ENCODE assay signal across 8 cellular contexts in genomic region chr6:35240838-35241801, GRCh38. TPM values are rescaled to one million over a fixed set of nuclear protein-coding genes. Genes with fewer than 3 reads are reported as not detected.
DNase-seq lines count a peak whose midpoint lies in the region; ATAC-seq and TF ChIP-seq lines count a peak whose summit lies in the region.

No MANE protein-coding gene starts in this region.

- no peaks in the 10 kb centered on the region for H3K27me3 ChIP-seq in heart left ventricle
- no peaks in the 10 kb centered on the region for H3K27me3 ChIP-seq in psoas muscle (ENCODE audit: insufficient read depth in 3 of 3, low read length in 2 of 3)

- 41 to 49% (median 43%) methylated on average over 11 to 12 of the region's 12 CpGs for WGBS in heart left ventricle, 4 donors
- WGBS in psoas muscle, 3 donors, result 45 to 53% (median 47%) methylated on average over 12 of the region's 12 CpGs

- peaks cover 6% of the 10 kb centered on the region for H3K36me3 Mint-ChIP-seq in activated naive CD8-positive, alpha-beta T cell

- H3K27me3 Mint-ChIP-seq in activated naive CD8-positive, alpha-beta T cell, result no peaks in the 10 kb centered on the region

- ATAC-seq in heart left ventricle (peak; percentile 11 to 41 (median 23)), psoas muscle (peak; percentile 80 to 87 (median 84)), GM21367 (IDR thresholded peaks at IDR 0.05; ENCODE audit: unreplicated experiment) (no peak)

- DNase-seq in LNCaP clone FGC (ENCODE audit: low read depth) (peak; percentile 41), SKM-1 treated with dmso at 0.1 percent for 144 hours (lab: John Stamatoyannopoulos, UW; ENCODE audit: unreplicated experiment) (peak; percentile 41), heart left ventricle (peak; percentile 63 to 84 (median 67)), psoas muscle (peak; percentile 65 to 79), NCI-H524 treated with DMSO at 0.1 percent for 48 hours (lab: John Stamatoyannopoulos, UW) (no peak)

- H3K27ac Mint-ChIP-seq in activated naive CD8-positive, alpha-beta T cell, result peak overlapping the region; percentile 70

- H3K36me3 ChIP-seq in heart left ventricle (peaks cover 0 to 33% (median 26%) of the 10 kb centered on the region in 9 donors), psoas muscle (ENCODE audit: insufficient read depth in 1 of 2, low read depth in 1 of 2) (peaks cover 0 to 8% of the 10 kb centered on the region in 2 donors)

- peaks cover 2% of the 10 kb centered on the region for H3K4me1 Mint-ChIP-seq in activated naive CD8-positive, alpha-beta T cell (ENCODE audit: low read depth)

- intact Hi-C loops in heart left ventricle (cut with DNase I), result loop anchor here (1.0 to 10.0 kb wide), 8 partner anchors 34 to 346 kb away; no protein-coding TSS in a partner anchor
- intact Hi-C loops in psoas muscle (cut with DNase I), result loop anchor here in 1 of 2 donors (5.0 kb wide), 2 partner anchors 94 to 259 kb away; no protein-coding TSS in a partner anchor

- no peak overlapping the region for H3K4me3 Mint-ChIP-seq in activated naive CD8-positive, alpha-beta T cell

- no peak for TF ChIP-seq POLR2A in heart left ventricle (IDR thresholded peaks at IDR 0.05)

- H3K9me3 Mint-ChIP-seq in activated naive CD8-positive, alpha-beta T cell (ENCODE audit: low read depth), result no peaks in the 10 kb centered on the region

- H3K9me3 ChIP-seq in heart left ventricle (no peaks in the 10 kb centered on the region), psoas muscle (no peaks in the 10 kb centered on the region)

- H3K27ac ChIP-seq in heart left ventricle (peak overlapping the region in 1 of 12 donors; percentile 19), psoas muscle (no peak overlapping the region)

- H3K4me3 ChIP-seq in LNCaP clone FGC (ENCODE audit: low read depth, low read length) (no peak overlapping the region), heart left ventricle (no peak overlapping the region), psoas muscle (no peak overlapping the region)

- peak; percentile 58 for TF ChIP-seq CTCF in GM12801 (IDR thresholded peaks at IDR 0.05; ENCODE audit: extremely low read depth, insufficient read length)
- TF ChIP-seq CTCF in LNCaP clone FGC (IDR thresholded peaks at IDR 0.05; ENCODE audit: control insufficient read depth, extremely low read depth, insufficient read depth), result peak; percentile 96
- TF ChIP-seq CTCF in heart left ventricle (IDR thresholded peaks at IDR 0.05), result peak; percentile 93 to 98 (median 94)
- peak; percentile 93 for TF ChIP-seq CTCF in psoas muscle (IDR thresholded peaks at IDR 0.05)

- H3K4me1 ChIP-seq in heart left ventricle, result peaks cover 0 to 52% (median 24%) of the 10 kb centered on the region in 12 donors
- H3K4me1 ChIP-seq in psoas muscle, result no peaks in the 10 kb centered on the region

RNA-seq across cellular contexts. Expression of gene ZNF76, which starts 18.4 kb away (rescaled TPM):
- total RNA-seq in heart left ventricle (10 to 100 TPM; 26.2 to 46.1 (median 33.0) TPM), psoas muscle (10 to 100 TPM; 17.9 to 25.0 (median 22.5) TPM)
- polyA plus RNA-seq in heart left ventricle (10 to 100 TPM; 20.2 to 42.3 TPM), psoas muscle (10 to 100 TPM; 22.3 to 37.3 (median 24.6) TPM)

RNA-seq across cellular contexts. Expression of gene SCUBE3, which starts 27.4 kb away (rescaled TPM):
- total RNA-seq in heart left ventricle (10 to 100 TPM in 2 of 9 donors, 1 to 10 TPM in 7; 1.7 to 18.7 (median 4.6) TPM), psoas muscle (under 1 TPM in 2 of 4 donors, not detected in 2; 0.10 to 0.21 TPM)
- polyA plus RNA-seq in heart left ventricle (1 to 10 TPM in 1 of 2 donors, under 1 TPM in 1; 0.61 to 2.4 TPM), psoas muscle (under 1 TPM; 0.01 to 0.04 (median 0.01) TPM)

RNA-seq across cellular contexts. Expression of gene DEF6, which starts 56.5 kb away (rescaled TPM):
- 10 to 100 TPM in 1 of 9 donors, 1 to 10 TPM in 5, under 1 TPM in 3; 0.38 to 14.4 (median 1.3) TPM for total RNA-seq in heart left ventricle
- polyA plus RNA-seq in heart left ventricle, result under 1 TPM; 0.72 to 0.86 TPM
- 1 to 10 TPM in 1 of 4 donors, under 1 TPM in 3; 0.46 to 1.6 (median 0.64) TPM for total RNA-seq in psoas muscle
- 1 to 10 TPM in 1 of 3 donors, under 1 TPM in 2; 0.43 to 1.3 (median 0.69) TPM for polyA plus RNA-seq in psoas muscle
